Comparison of ENCODE assay signal across 1 cellular context in the genomic region with DNA sequence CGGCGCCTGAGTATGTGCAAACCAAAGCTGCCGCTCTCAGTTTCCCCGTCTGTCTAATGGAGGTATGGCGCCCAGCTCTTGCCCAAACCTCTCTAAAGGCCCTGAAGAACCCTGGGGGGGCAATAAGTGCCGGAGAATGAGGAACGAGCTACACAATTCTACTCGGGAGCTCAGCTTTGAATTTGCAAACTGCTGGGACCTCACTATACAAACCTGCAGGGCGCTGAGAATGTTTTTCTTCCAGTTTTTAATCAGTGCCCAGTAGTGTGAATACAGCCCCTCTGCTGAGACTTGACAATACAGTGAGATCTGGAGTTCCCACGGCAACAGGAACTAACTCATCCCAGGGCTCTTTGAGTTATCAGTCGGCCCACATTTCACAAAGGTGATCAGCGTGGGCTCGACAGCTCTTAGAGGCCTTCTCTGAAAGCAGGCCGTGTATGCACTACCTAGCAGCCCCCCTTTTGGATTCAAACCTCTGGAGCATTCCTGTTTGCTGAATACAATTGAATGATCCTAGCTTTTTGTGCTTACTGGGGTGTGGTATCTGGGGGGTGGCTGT.
TF ChIP-seq lines count a peak whose summit lies in the region.

No MANE protein-coding gene starts in this region.

TF ChIP-seq in K562, 482 proteins besides CTCF, POLR2A, EP300 and RAD21 (continued from another document and continues in another):
- TF ChIP-seq RNF219 (CRISPR knock-in tag; IDR thresholded peaks at IDR 0.05): no peak
- TF ChIP-seq CGGBP1 (CRISPR knock-in tag; IDR thresholded peaks at IDR 0.05): no peak
- peak; percentile 25; the same call in 1 of the 2 replicates for TF ChIP-seq NFIC (IDR thresholded peaks at IDR 0.05)
- TF ChIP-seq MTA1 (IDR thresholded peaks at IDR 0.05; ENCODE audit: borderline replicate concordance): no peak
- TF ChIP-seq ZNF212 (CRISPR knock-in tag; IDR thresholded peaks at IDR 0.05): no peak
- TF ChIP-seq STAT5B (CRISPR knock-in tag; IDR thresholded peaks at IDR 0.05): no peak
- no peak for TF ChIP-seq XRCC3 (IDR thresholded peaks at IDR 0.05)
- peak in 1 of 2 experiments; percentile 37; a peak in 1 of 4 replicates for TF ChIP-seq SIN3A (IDR thresholded peaks at IDR 0.05; ENCODE audit: borderline replicate concordance in 2 of 2, control insufficient read depth in 1 of 2, low read depth in 2 of 2, low read length in 2 of 2)
- TF ChIP-seq FOS (IDR thresholded peaks at IDR 0.05; ENCODE audit: extremely low read depth, insufficient read length): no peak
- no peak for TF ChIP-seq GABPA (tag; conservative IDR thresholded peaks at IDR 0.05; ENCODE audit: low read depth)
- TF ChIP-seq TEAD4 (IDR thresholded peaks at IDR 0.05; ENCODE audit: low read length): peak; percentile 72
- no peak for TF ChIP-seq TEAD4 (CRISPR knock-in tag; IDR thresholded peaks at IDR 0.05; ENCODE audit: borderline replicate concordance)
- TF ChIP-seq ARID1B (IDR thresholded peaks at IDR 0.05): peak; percentile 81
- TF ChIP-seq, protein P1, sequence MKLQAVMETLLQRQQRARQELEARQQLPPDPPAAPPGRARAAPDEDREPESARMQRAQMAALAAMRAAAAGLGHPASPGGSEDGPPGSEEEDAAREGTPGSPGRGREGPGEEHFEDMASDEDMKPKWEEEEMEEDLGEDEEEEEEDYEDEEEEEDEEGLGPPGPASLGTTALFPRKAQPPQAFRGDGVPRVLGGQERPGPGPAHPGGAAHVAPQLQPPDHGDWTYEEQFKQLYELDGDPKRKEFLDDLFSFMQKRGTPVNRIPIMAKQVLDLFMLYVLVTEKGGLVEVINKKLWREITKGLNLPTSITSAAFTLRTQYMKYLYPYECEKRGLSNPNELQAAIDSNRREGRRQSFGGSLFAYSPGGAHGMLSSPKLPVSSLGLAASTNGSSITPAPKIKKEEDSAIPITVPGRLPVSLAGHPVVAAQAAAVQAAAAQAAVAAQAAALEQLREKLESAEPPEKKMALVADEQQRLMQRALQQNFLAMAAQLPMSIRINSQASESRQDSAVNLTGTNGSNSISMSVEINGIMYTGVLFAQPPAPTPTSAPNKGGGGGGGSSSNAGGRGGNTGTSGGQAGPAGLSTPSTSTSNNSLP (IDR thresholded peaks at IDR 0.05; ENCODE audit: borderline replicate concordance, low read depth, low read length): no peak
- peak; percentile 66 for TF ChIP-seq EGR1 (conservative IDR thresholded peaks at IDR 0.05)
- TF ChIP-seq PML (IDR thresholded peaks at IDR 0.05; ENCODE audit: low read length): no peak; the same call in 1 of the 2 replicates
- TF ChIP-seq NRF1 (conservative IDR thresholded peaks at IDR 0.05 in 1 of 2, IDR thresholded peaks at IDR 0.05 in 1 of 2): 0 out of 4 replicates have a peak, but pooled peaks of 1 of the 2 experiments have one; percentile 11
- TF ChIP-seq CCAR2 (IDR thresholded peaks at IDR 0.05; ENCODE audit: low read depth, low read length): no peak
- no peak for TF ChIP-seq STAT6 (CRISPR knock-in tag; IDR thresholded peaks at IDR 0.05)
- TF ChIP-seq NR2C1 (IDR thresholded peaks at IDR 0.05): no peak
- no peak for TF ChIP-seq NR2C1 (tag; IDR thresholded peaks at IDR 0.05)
- no peak for TF ChIP-seq SMAD1 (IDR thresholded peaks at IDR 0.05; ENCODE audit: low read depth, low read length, partially characterized antibody)
- no peak; the same call in 1 of the 2 replicates for TF ChIP-seq E2F1 (CRISPR knock-in tag; IDR thresholded peaks at IDR 0.05)
- TF ChIP-seq PTTG1 (tag; IDR thresholded peaks at IDR 0.05; ENCODE audit: low read depth): no peak
- TF ChIP-seq, protein P2, sequence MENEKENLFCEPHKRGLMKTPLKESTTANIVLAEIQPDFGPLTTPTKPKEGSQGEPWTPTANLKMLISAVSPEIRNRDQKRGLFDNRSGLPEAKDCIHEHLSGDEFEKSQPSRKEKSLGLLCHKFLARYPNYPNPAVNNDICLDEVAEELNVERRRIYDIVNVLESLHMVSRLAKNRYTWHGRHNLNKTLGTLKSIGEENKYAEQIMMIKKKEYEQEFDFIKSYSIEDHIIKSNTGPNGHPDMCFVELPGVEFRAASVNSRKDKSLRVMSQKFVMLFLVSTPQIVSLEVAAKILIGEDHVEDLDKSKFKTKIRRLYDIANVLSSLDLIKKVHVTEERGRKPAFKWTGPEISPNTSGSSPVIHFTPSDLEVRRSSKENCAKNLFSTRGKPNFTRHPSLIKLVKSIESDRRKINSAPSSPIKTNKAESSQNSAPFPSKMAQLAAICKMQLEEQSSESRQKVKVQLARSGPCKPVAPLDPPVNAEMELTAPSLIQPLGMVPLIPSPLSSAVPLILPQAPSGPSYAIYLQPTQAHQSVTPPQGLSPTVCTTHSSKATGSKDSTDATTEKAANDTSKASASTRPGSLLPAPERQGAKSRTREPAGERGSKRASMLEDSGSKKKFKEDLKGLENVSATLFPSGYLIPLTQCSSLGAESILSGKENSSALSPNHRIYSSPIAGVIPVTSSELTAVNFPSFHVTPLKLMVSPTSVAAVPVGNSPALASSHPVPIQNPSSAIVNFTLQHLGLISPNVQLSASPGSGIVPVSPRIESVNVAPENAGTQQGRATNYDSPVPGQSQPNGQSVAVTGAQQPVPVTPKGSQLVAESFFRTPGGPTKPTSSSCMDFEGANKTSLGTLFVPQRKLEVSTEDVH (IDR thresholded peaks at IDR 0.05; ENCODE audit: low read depth, partially characterized antibody): no peak
- no peak for TF ChIP-seq SRSF9 (IDR thresholded peaks at IDR 0.05; ENCODE audit: borderline replicate concordance, low read depth, low read length)
- TF ChIP-seq TSC22D4 (tag; IDR thresholded peaks at IDR 0.05): no peak
- TF ChIP-seq CSDE1 (IDR thresholded peaks at IDR 0.05): peak in 1 of 2 experiments; percentile 52; a peak in 1 of 4 replicates
- TF ChIP-seq ZNF175 (CRISPR knock-in tag; IDR thresholded peaks at IDR 0.05; ENCODE audit: low read depth): no peak
- 0 out of 2 replicates have a peak, but pooled peaks have one; percentile 60 for TF ChIP-seq SP1 (CRISPR knock-in tag; IDR thresholded peaks at IDR 0.05)
- TF ChIP-seq, protein P3, sequence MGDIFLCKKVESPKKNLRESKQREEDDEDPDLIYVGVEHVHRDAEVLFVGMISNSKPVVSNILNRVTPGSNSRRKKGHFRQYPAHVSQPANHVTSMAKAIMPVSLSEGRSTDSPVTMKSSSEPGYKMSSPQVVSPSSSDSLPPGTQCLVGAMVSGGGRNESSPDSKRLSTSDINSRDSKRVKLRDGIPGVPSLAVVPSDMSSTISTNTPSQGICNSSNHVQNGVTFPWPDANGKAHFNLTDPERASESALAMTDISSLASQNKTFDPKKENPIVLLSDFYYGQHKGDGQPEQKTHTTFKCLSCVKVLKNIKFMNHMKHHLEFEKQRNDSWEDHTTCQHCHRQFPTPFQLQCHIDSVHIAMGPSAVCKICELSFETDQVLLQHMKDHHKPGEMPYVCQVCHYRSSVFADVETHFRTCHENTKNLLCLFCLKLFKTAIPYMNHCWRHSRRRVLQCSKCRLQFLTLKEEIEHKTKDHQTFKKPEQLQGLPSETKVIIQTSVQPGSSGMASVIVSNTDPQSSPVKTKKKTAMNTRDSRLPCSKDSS (IDR thresholded peaks at IDR 0.05; ENCODE audit: low read depth, partially characterized antibody): no peak
- TF ChIP-seq NCOA2 (IDR thresholded peaks at IDR 0.05; ENCODE audit: partially characterized antibody in 2 of 2): no peak
- TF ChIP-seq KHSRP (IDR thresholded peaks at IDR 0.05): no peak
- TF ChIP-seq ETV5 (CRISPR knock-in tag; IDR thresholded peaks at IDR 0.05; ENCODE audit: low read depth): no peak
- no peak for TF ChIP-seq KLF1 (tag; IDR thresholded peaks at IDR 0.05)
- no peak for TF ChIP-seq ESRRA (IDR thresholded peaks at IDR 0.05; ENCODE audit: borderline replicate concordance, low read depth)
- no peak for TF ChIP-seq NFE2L1 (tag; IDR thresholded peaks at IDR 0.05; ENCODE audit: borderline replicate concordance, low read depth)
- TF ChIP-seq, protein P4, sequence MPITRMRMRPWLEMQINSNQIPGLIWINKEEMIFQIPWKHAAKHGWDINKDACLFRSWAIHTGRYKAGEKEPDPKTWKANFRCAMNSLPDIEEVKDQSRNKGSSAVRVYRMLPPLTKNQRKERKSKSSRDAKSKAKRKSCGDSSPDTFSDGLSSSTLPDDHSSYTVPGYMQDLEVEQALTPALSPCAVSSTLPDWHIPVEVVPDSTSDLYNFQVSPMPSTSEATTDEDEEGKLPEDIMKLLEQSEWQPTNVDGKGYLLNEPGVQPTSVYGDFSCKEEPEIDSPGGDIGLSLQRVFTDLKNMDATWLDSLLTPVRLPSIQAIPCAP (CRISPR knock-in tag; IDR thresholded peaks at IDR 0.05; ENCODE audit: borderline replicate concordance): no peak
- TF ChIP-seq KDM5B (IDR thresholded peaks at IDR 0.05; ENCODE audit: insufficient replicate concordance, low read depth, low read length): no peak
- no peak for TF ChIP-seq ZNF165 (CRISPR knock-in tag; IDR thresholded peaks at IDR 0.05; ENCODE audit: borderline replicate concordance)
- TF ChIP-seq BMI1 (IDR thresholded peaks at IDR 0.05; ENCODE audit: low read length): peak; percentile 22; the same call in 1 of the 2 replicates
- peak; percentile 41; the same call in 1 of the 2 replicates for TF ChIP-seq CTBP1 (IDR thresholded peaks at IDR 0.05; ENCODE audit: borderline replicate concordance)
- no peak for TF ChIP-seq ZNF780A (CRISPR knock-in tag; IDR thresholded peaks at IDR 0.05)
- TF ChIP-seq KLF16 (IDR thresholded peaks at IDR 0.05): no peak
- TF ChIP-seq IRF2 (CRISPR knock-in tag; IDR thresholded peaks at IDR 0.05): no peak
- TF ChIP-seq FOXJ2 (tag; IDR thresholded peaks at IDR 0.05): no peak
- no peak for TF ChIP-seq SNAPC5 (CRISPR knock-in tag; IDR thresholded peaks at IDR 0.05)
- TF ChIP-seq KDM4B (IDR thresholded peaks at IDR 0.05; ENCODE audit: borderline replicate concordance in 2 of 2, low read depth in 1 of 2): no peak
- TF ChIP-seq JUN (IDR thresholded peaks at IDR 0.05; ENCODE audit: borderline replicate concordance, low read depth, low read length): no peak
- no peak for TF ChIP-seq JUN (CRISPR knock-in tag; IDR thresholded peaks at IDR 0.05; ENCODE audit: borderline replicate concordance)
- peak; percentile 57; the same call in 1 of the 2 replicates for TF ChIP-seq TAL1 (IDR thresholded peaks at IDR 0.05)
- TF ChIP-seq PCBP1 (IDR thresholded peaks at IDR 0.05; ENCODE audit: low read depth, low read length, poor library complexity, severe bottlenecking): no peak
- TF ChIP-seq, protein P5, sequence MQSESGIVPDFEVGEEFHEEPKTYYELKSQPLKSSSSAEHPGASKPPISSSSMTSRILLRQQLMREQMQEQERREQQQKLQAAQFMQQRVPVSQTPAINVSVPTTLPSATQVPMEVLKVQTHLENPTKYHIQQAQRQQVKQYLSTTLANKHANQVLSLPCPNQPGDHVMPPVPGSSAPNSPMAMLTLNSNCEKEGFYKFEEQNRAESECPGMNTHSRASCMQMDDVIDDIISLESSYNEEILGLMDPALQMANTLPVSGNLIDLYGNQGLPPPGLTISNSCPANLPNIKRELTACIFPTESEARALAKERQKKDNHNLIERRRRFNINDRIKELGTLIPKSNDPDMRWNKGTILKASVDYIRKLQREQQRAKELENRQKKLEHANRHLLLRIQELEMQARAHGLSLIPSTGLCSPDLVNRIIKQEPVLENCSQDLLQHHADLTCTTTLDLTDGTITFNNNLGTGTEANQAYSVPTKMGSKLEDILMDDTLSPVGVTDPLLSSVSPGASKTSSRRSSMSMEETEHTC (IDR thresholded peaks at IDR 0.05): no peak
- TF ChIP-seq ZNF253 (CRISPR knock-in tag; conservative IDR thresholded peaks at IDR 0.05): no peak
- TF ChIP-seq CREBBP (IDR thresholded peaks at IDR 0.05; ENCODE audit: low read depth, low read length): no peak
- 0 out of 2 replicates have a peak, but pooled peaks have one; percentile 54 for TF ChIP-seq ZBTB7A (IDR thresholded peaks at IDR 0.05; ENCODE audit: borderline replicate concordance, control insufficient read depth, low read depth, low read length)
